3 cellular contexts compared by ENCODE assay signal in the genomic region with DNA sequence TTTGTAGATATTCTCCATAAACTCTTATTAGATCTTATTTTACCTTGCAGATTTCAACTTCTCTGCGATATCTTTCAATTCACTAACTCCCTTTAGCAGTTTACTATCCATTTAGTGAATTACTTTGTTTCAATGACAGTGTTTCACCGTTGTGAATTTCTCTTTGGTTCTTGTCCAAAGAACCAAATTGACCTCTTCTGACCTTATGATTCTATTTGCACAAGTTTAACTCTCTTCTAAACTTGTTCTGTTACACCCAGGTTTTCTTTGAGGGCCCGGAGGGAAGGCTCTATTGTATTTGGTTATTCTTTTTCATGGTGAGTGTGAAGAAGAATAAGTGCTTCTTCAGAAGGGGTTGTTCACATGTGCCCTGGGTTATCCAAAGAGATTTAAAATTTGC.
TF ChIP-seq lines count a peak whose summit lies in the region.

No MANE protein-coding gene starts in this region.

TF ChIP-seq in liver, 16 proteins besides CTCF, POLR2A, EP300 and RAD21:
- peak; percentile 50 to 55 for TF ChIP-seq RXRA (IDR thresholded peaks at IDR 0.05)
- TF ChIP-seq SP1 (IDR thresholded peaks at IDR 0.05): no peak
- no peak for TF ChIP-seq JUND (IDR thresholded peaks at IDR 0.05)
- TF ChIP-seq GABPA (IDR thresholded peaks at IDR 0.05 in 1 of 2, conservative IDR thresholded peaks at IDR 0.05 in 1 of 2): no peak
- TF ChIP-seq NR2F2 (IDR thresholded peaks at IDR 0.05): peak; percentile 25
- TF ChIP-seq FOXA1 (IDR thresholded peaks at IDR 0.05): no peak
- no peak for TF ChIP-seq HNF4G (IDR thresholded peaks at IDR 0.05)
- TF ChIP-seq, protein P1, sequence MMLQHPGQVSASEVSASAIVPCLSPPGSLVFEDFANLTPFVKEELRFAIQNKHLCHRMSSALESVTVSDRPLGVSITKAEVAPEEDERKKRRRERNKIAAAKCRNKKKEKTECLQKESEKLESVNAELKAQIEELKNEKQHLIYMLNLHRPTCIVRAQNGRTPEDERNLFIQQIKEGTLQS (IDR thresholded peaks at IDR 0.05): no peak
TF ChIP-seq in liver: peak in this region for 2.

TF ChIP-seq in HepG2, 621 proteins besides CTCF, POLR2A, EP300 and RAD21:
- TF ChIP-seq SNAPC2 (CRISPR knock-in tag; IDR thresholded peaks at IDR 0.05) (no peak), DPF2 (CRISPR knock-in tag; IDR thresholded peaks at IDR 0.05; ENCODE audit: borderline replicate concordance, low read depth) (no peak), ZNF781 (CRISPR knock-in tag; IDR thresholded peaks at IDR 0.05; ENCODE audit: borderline replicate concordance, not compliant biosample characterization) (no peak), NR3C1 (CRISPR knock-in tag; IDR thresholded peaks at IDR 0.05) (no peak), ZNF773 (CRISPR knock-in tag; IDR thresholded peaks at IDR 0.05; ENCODE audit: borderline replicate concordance) (no peak), ZNF33A (CRISPR knock-in tag; IDR thresholded peaks at IDR 0.05; ENCODE audit: borderline replicate concordance) (no peak), ZFP41 (CRISPR knock-in tag; IDR thresholded peaks at IDR 0.05; ENCODE audit: borderline replicate concordance) (no peak), PLRG1 (conservative IDR thresholded peaks at IDR 0.05) (no peak), SMARCE1 (IDR thresholded peaks at IDR 0.05; ENCODE audit: borderline replicate concordance) (no peak), HOXD1 (CRISPR knock-in tag; IDR thresholded peaks at IDR 0.05) (no peak), NFE2L1 (CRISPR knock-in tag; IDR thresholded peaks at IDR 0.05; ENCODE audit: borderline replicate concordance) (no peak), CENPX (CRISPR knock-in tag; IDR thresholded peaks at IDR 0.05) (no peak)
- TF ChIP-seq, protein P2, sequence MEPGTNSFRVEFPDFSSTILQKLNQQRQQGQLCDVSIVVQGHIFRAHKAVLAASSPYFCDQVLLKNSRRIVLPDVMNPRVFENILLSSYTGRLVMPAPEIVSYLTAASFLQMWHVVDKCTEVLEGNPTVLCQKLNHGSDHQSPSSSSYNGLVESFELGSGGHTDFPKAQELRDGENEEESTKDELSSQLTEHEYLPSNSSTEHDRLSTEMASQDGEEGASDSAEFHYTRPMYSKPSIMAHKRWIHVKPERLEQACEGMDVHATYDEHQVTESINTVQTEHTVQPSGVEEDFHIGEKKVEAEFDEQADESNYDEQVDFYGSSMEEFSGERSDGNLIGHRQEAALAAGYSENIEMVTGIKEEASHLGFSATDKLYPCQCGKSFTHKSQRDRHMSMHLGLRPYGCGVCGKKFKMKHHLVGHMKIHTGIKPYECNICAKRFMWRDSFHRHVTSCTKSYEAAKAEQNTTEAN (CRISPR knock-in tag; conservative IDR thresholded peaks at IDR 0.05): no peak

TF ChIP-seq in H1, 55 proteins besides CTCF, POLR2A, EP300 and RAD21:
- TF ChIP-seq EZH2 (IDR thresholded peaks at IDR 0.05; ENCODE audit: low read depth, low read length, severe bottlenecking): peak; percentile 10
- no peak for TF ChIP-seq YY1 (IDR thresholded peaks at IDR 0.05; ENCODE audit: low read depth, low read length)
TF ChIP-seq in H1: peak in this region for 1.
